ENCODE assay signal across 16 cellular contexts in the genomic region with DNA sequence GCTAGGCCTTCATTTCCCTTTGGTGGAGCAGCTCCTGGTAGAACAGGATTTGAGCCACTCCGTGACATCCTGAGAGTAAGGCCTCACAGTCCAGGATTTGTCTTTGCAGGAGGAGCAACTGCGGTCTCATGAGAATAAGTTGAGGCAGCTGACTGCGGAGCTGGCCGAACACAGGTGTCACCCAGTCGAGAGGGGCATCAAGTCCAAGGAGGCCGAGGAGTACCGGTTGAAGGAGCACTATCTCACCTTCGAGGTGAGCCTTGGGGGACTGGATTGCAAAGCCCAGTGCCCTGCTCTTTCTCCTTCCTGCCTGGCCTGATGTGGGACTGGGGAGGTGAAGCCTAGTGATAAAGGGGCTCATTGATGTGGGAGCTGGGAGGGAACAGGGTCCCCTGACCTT. TPM values are rescaled to one million over a fixed set of nuclear protein-coding genes. Genes with fewer than 3 reads are reported as not detected.
DNase-seq lines count a peak whose midpoint lies in the region; ATAC-seq and TF ChIP-seq lines count a peak whose summit lies in the region.
"Had no signal": no experiment of that assay in that cellular context is flagged by ENCODE, and none has a peak within 500 bp of the region (broad histone marks: within the 10 kb centered on the region; RNA-seq: fewer than 3 reads in every experiment).

No MANE protein-coding gene starts in this region.

- peaks cover 13% of the 10 kb centered on the region for H3K27me3 Mint-ChIP-seq in chondrocyte (ENCODE audit: low read depth)

- TF ChIP-seq CTCF in right atrium auricular region (IDR thresholded peaks at IDR 0.05), result no peak
- no peak for TF ChIP-seq CTCF in chondrocyte (IDR thresholded peaks at IDR 0.05)
- no peak for TF ChIP-seq CTCF in brain microvascular endothelial cell (IDR thresholded peaks at IDR 0.05; ENCODE audit: low read depth, low read length, missing control alignments)

- no peak overlapping the region for H3K27ac Mint-ChIP-seq in chondrocyte (ENCODE audit: unreplicated experiment)
- H3K27ac Mint-ChIP-seq: B cell; CD4-positive, CD25-positive, alpha-beta regulatory T cell; CD8-positive, alpha-beta memory T cell had no signal

- no peaks in the 10 kb centered on the region for H3K27me3 ChIP-seq in right atrium auricular region
- H3K27me3 ChIP-seq in brain microvascular endothelial cell (replicated peaks), result no peaks in the 10 kb centered on the region

- H3K4me3 Mint-ChIP-seq in chondrocyte (ENCODE audit: unreplicated experiment), result no peak overlapping the region
- H3K4me3 Mint-ChIP-seq: B cell; CD4-positive, CD25-positive, alpha-beta regulatory T cell; CD8-positive, alpha-beta memory T cell had no signal

- no peaks in the 10 kb centered on the region for H3K9me3 Mint-ChIP-seq in chondrocyte (ENCODE audit: low read depth)
- H3K9me3 Mint-ChIP-seq: CD8-positive, alpha-beta memory T cell had no signal

- in situ Hi-C loops in brain microvascular endothelial cell (cut with HindIII; ENCODE audit: low pct_ligation_motif_present, low sequenced_read_pairs), result no loop called here

- H3K4me3 ChIP-seq in right atrium auricular region (no peak overlapping the region), brain microvascular endothelial cell (ENCODE audit: low read depth, low read length) (no peak overlapping the region)
- H3K4me3 ChIP-seq: BLaER1 treated with 17β-estradiol and CSF1 and Interleukin-3, amounts not matched to agents 10 nM and 100 nM; GM23248; HAP-1 had no signal

- H3K27ac ChIP-seq in right atrium auricular region (no peak overlapping the region), brain microvascular endothelial cell (no peak overlapping the region)
- H3K27ac ChIP-seq: BLaER1 treated with 17β-estradiol and CSF1 and Interleukin-3, amounts not matched to agents 10 nM and 100 nM; GM23248; HL-60 had no signal

- H3K36me3 Mint-ChIP-seq in chondrocyte (ENCODE audit: low read depth), result no peaks in the 10 kb centered on the region
- H3K36me3 Mint-ChIP-seq: CD8-positive, alpha-beta memory T cell had no signal

- ATAC-seq in HG02981 (IDR thresholded peaks at IDR 0.05; ENCODE audit: unreplicated experiment), result no peak

- intact Hi-C loops in cardiac septum (cut with DNase I) (no loop called here), posterior vena cava (cut with DNase I) (no loop called here)

- H3K4me1 ChIP-seq in right atrium auricular region, result no peaks in the 10 kb centered on the region
- H3K4me1 ChIP-seq: HAP-1 had no signal

- DNase-seq in cardiac septum (ENCODE audit: low spot score), result peak; percentile 66
- DNase-seq in right atrium auricular region (ENCODE audit: low spot score), result no peak
- DNase-seq in chondrocyte (ENCODE audit: low spot score), result peak; percentile 42
- DNase-seq in posterior vena cava (ENCODE audit: low spot score), result peak; percentile 62
- no peak for DNase-seq in brain microvascular endothelial cell
- no peak for DNase-seq in ureter (ENCODE audit: low spot score)
- DNase-seq: CD4-positive, CD25-positive, alpha-beta regulatory T cell; COR-L47; DMS 273 treated with DMSO at 0.1 percent for 48 hours; GM23248 had no signal

- no peaks in the 10 kb centered on the region for H3K9me3 ChIP-seq in right atrium auricular region
- H3K9me3 ChIP-seq: BLaER1 treated with 17β-estradiol and CSF1 and Interleukin-3, amounts not matched to agents 10 nM and 100 nM; HAP-1 had no signal

- no peaks in the 10 kb centered on the region for H3K4me1 Mint-ChIP-seq in chondrocyte (ENCODE audit: low read depth)

- no peaks in the 10 kb centered on the region for H3K36me3 ChIP-seq in right atrium auricular region
- no peaks in the 10 kb centered on the region for H3K36me3 ChIP-seq in brain microvascular endothelial cell (replicated peaks)
- H3K36me3 ChIP-seq: BLaER1 treated with 17β-estradiol and CSF1 and Interleukin-3, amounts not matched to agents 10 nM and 100 nM; HAP-1 had no signal

RNA-seq across cellular contexts. Expression of gene PSD2, which starts 44.3 kb away (rescaled TPM):
- total RNA-seq in cardiac septum (0.08 TPM), right atrium auricular region (under 1 TPM; 0.12 to 0.19 TPM), chondrocyte (0.47 to 1.5 TPM (median 0.82 TPM) in 3 replicates), posterior vena cava (under 1 TPM; 0.14 TPM), ureter (0.21 TPM)
- total RNA-seq: CD4-positive, CD25-positive, alpha-beta regulatory T cell; CD8-positive, alpha-beta memory T cell had no signal

Comparison
In these comparisons a context has a peak if more than half of its experiments do, and no peak if none do; other contexts are left out.
1. DNase-seq: peak in cardiac septum (single experiment), chondrocyte (single experiment) and posterior vena cava (single experiment); none in right atrium auricular region (single experiment), brain microvascular endothelial cell (single experiment) and ureter (single experiment).